8 cellular contexts compared by ENCODE assay signal in genomic region chr11:121589946-121590537, GRCh38.
DNase-seq lines count a peak whose midpoint lies in the region; ATAC-seq lines count a peak whose summit lies in the region.

No MANE protein-coding gene starts in this region.

- peak; percentile 83 for DNase-seq in CD1c-positive myeloid dendritic cell (ENCODE audit: extremely low spot score)
- DNase-seq in GM19240 (ENCODE audit: insufficient read length, low spot score) = peak; percentile 60
- no peak for DNase-seq in activated T-cell treated with anti-CD3 and anti-CD28 coated beads, Interleukin-2, amount 50 U/mL, for 4 hours
- DNase-seq in superior temporal gyrus (ENCODE audit: extremely low spot score) = no peak
- no peak for DNase-seq in NCI-H510A (lab: John Stamatoyannopoulos, UW)
- DNase-seq in LoVo (ENCODE audit: low spot score) = no peak
- no peak for DNase-seq in NCI-H345 treated with DMSO at 0.1 percent for 48 hours (lab: John Stamatoyannopoulos, UW; ENCODE audit: unreplicated experiment)

- H3K27me3 Mint-ChIP-seq in activated T-cell treated with anti-CD3 and anti-CD28 coated beads, Interleukin-2, amount 50 U/mL, for 4 hours (ENCODE audit: low read depth) = no peaks in the 10 kb centered on the region

- ATAC-seq in HG03108 (IDR thresholded peaks at IDR 0.05; ENCODE audit: unreplicated experiment) = peak; percentile 72
- peak; percentile 65 to 67 for ATAC-seq in activated T-cell treated with anti-CD3 and anti-CD28 coated beads, Interleukin-2, amount 50 U/mL, for 4 hours

- no peak overlapping the region for H3K4me3 Mint-ChIP-seq in activated T-cell treated with anti-CD3 and anti-CD28 coated beads, Interleukin-2, amount 50 U/mL, for 4 hours

- H3K36me3 Mint-ChIP-seq in activated T-cell treated with anti-CD3 and anti-CD28 coated beads, Interleukin-2, amount 50 U/mL, for 4 hours (ENCODE audit: insufficient read depth) = peaks cover 52% of the 10 kb centered on the region

- peaks cover 17% of the 10 kb centered on the region for H3K4me1 Mint-ChIP-seq in activated T-cell treated with anti-CD3 and anti-CD28 coated beads, Interleukin-2, amount 50 U/mL, for 4 hours (ENCODE audit: low read depth)

- H3K9me3 Mint-ChIP-seq in activated T-cell treated with anti-CD3 and anti-CD28 coated beads, Interleukin-2, amount 50 U/mL, for 4 hours = no peaks in the 10 kb centered on the region

Comparison
In these comparisons a context has a peak if more than half of its experiments do, and no peak if none do; other contexts are left out.
1. DNase-seq: peak in CD1c-positive myeloid dendritic cell (single experiment) and GM19240 (single experiment); none in activated T-cell treated with anti-CD3 and anti-CD28 coated beads, Interleukin-2, amount 50 U/mL, for 4 hours (single experiment), superior temporal gyrus (single experiment), NCI-H510A (single experiment), LoVo (single experiment) and NCI-H345 treated with DMSO at 0.1 percent for 48 hours (single experiment).